10 cellular contexts compared by ENCODE assay signal in genomic region chr1:78535286-78535685, GRCh38. TPM values are rescaled to one million over a fixed set of nuclear protein-coding genes. Genes with fewer than 3 reads are reported as not detected.
"Had no signal": no experiment of that assay in that cellular context is flagged by ENCODE, and none has a peak within 500 bp of the region (broad histone marks: within the 10 kb centered on the region; RNA-seq: fewer than 3 reads in every experiment).

No MANE protein-coding gene starts in this region.

- H3K4me1 ChIP-seq: HAP-1 had no signal

- H3K9me3 ChIP-seq: HAP-1 had no signal

- H3K36me3 ChIP-seq: HAP-1 had no signal

- H3K4me2 ChIP-seq: GM23338, KMS-11 had no signal

- H3K4me3 Mint-ChIP-seq: GM23338, IgD-negative memory B cell had no signal

- ATAC-seq: GM23338, HCT116 had no signal

- H3K27ac ChIP-seq: HL-60, KMS-11 had no signal

- H3K27ac Mint-ChIP-seq: GM23338, IgD-negative memory B cell had no signal

- H3K36me3 Mint-ChIP-seq: IgD-negative memory B cell had no signal

- H3K9ac ChIP-seq: KMS-11 had no signal

- FAIRE-seq: H1 had no signal

- H2AFZ ChIP-seq: GM23338 had no signal

- H3K9me3 Mint-ChIP-seq: GM23338 had no signal

- DNase-seq: H7, Karpas-422, KBM-7 had no signal

- H3K27me3 Mint-ChIP-seq: IgD-negative memory B cell had no signal

- H3K4me3 ChIP-seq: GM23338, HAP-1 had no signal

- H3K4me1 Mint-ChIP-seq: GM23338, IgD-negative memory B cell had no signal

RNA-seq across cellular contexts. Expression of gene PTGFR, which starts 44.5 kb away (rescaled TPM):
- total RNA-seq: H1, H7 had no signal
- polyA plus RNA-seq: GM23338, IgD-negative memory B cell had no signal
